Comparison of ENCODE assay signal across 9 cellular contexts in the genomic region with DNA sequence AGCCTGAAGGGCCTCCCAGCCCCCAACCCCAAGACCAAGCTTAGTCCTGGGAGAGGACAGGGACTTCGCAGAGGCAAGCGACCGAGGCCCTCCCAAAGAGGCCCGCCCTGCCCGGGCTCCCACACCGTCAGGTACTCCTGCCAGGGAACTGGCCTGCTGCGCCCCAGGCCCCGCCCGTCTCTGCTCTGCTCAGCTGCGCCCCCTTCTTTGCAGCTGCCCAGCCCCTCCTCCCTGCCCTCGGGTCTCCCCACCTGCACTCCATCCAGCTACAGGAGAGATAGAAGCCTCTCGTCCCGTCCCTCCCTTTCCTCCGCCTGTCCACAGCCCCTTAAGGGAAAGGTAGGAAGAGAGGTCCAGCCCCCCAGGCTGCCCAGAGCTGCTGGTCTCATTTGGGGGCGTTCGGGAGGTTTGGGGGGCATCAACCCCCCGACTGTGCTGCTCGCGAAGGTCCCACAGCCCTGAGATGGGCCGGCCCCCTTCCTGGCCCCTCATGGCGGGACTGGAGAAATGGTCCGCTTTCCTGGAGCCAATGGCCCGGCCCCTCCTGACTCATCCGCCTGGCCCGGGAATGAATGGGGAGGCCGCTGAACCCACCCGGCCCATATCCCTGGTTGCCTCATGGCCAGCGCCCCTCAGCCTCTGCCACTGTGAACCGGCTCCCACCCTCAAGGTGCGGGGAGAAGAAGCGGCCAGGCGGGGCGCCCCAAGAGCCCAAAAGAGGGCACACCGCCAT. TPM values are rescaled to one million over a fixed set of nuclear protein-coding genes. Genes with fewer than 3 reads are reported as not detected.
DNase-seq lines count a peak whose midpoint lies in the region; ATAC-seq lines count a peak whose summit lies in the region.
"Had no signal": no experiment of that assay in that cellular context is flagged by ENCODE, and none has a peak within 500 bp of the region (broad histone marks: within the 10 kb centered on the region; RNA-seq: fewer than 3 reads in every experiment).

No MANE protein-coding gene starts in this region.

- no peaks in the 10 kb centered on the region for H3K36me3 Mint-ChIP-seq in memory B cell

- peaks cover 29% of the 10 kb centered on the region for H3K4me1 Mint-ChIP-seq in stimulated activated naive CD8-positive, alpha-beta T cell treated with anti-CD3 and anti-CD28 coated beads, Interleukin-15, amount 100 ng/mL, for 72 hours
- H3K4me1 Mint-ChIP-seq in memory B cell: no peaks in the 10 kb centered on the region

- no peak for ATAC-seq in stimulated activated naive CD8-positive, alpha-beta T cell treated with anti-CD3 and anti-CD28 coated beads, Interleukin-15, amount 100 ng/mL, for 72 hours
- no peak for ATAC-seq in stimulated activated naive CD8-positive, alpha-beta T cell treated with anti-CD3 and anti-CD28 coated beads, Interleukin-15, Interleukin-2, amounts not matched to agents 100 U/mL and 50 U/mL, for 24 hours
- no peak for ATAC-seq in memory B cell (ENCODE audit: low read depth)
- ATAC-seq in HG03025 (IDR thresholded peaks at IDR 0.05; ENCODE audit: low FRiP score, unreplicated experiment): no peak

- H3K27me3 Mint-ChIP-seq in stimulated activated naive CD8-positive, alpha-beta T cell treated with anti-CD3 and anti-CD28 coated beads, Interleukin-15, amount 100 ng/mL, for 72 hours: peaks cover 86% of the 10 kb centered on the region
- H3K27me3 Mint-ChIP-seq in memory B cell: peaks cover 18% of the 10 kb centered on the region

- no peaks in the 10 kb centered on the region for H3K9me3 Mint-ChIP-seq in stimulated activated naive CD8-positive, alpha-beta T cell treated with anti-CD3 and anti-CD28 coated beads, Interleukin-15, amount 100 ng/mL, for 72 hours
- no peaks in the 10 kb centered on the region for H3K9me3 Mint-ChIP-seq in memory B cell

- DNase-seq in stimulated activated naive CD8-positive, alpha-beta T cell treated with anti-CD3 and anti-CD28 coated beads, Interleukin-15, amount 100 ng/mL, for 72 hours: no peak
- DNase-seq in stimulated activated naive CD8-positive, alpha-beta T cell treated with anti-CD3 and anti-CD28 coated beads, Interleukin-15, Interleukin-2, amounts not matched to agents 100 U/mL and 50 U/mL, for 24 hours: no peak
- DNase-seq in dermis blood vessel endothelial cell (peak; percentile 14), memory B cell (ENCODE audit: low spot score in 2 of 2) (no peak), NCI-H510A (lab: John Stamatoyannopoulos, UW) (no peak), NCI-H1436 (lab: John Stamatoyannopoulos, UW) (no peak)
- DNase-seq in activated naive CD4-positive, alpha-beta T cell treated with anti-CD3 and anti-CD28 coated beads, Interleukin-2, amount 50 U/mL, for 16 hours: no peak

- no peak overlapping the region for H3K27ac Mint-ChIP-seq in stimulated activated naive CD8-positive, alpha-beta T cell treated with anti-CD3 and anti-CD28 coated beads, Interleukin-15, amount 100 ng/mL, for 72 hours
- H3K27ac Mint-ChIP-seq in memory B cell: no peak overlapping the region

- peak overlapping the region; percentile 16 to 74 for H3K4me3 Mint-ChIP-seq in stimulated activated naive CD8-positive, alpha-beta T cell treated with anti-CD3 and anti-CD28 coated beads, Interleukin-15, amount 100 ng/mL, for 72 hours
- H3K4me3 Mint-ChIP-seq in memory B cell: peak overlapping the region; percentile 47

RNA-seq across cellular contexts. Expression of gene ARF1, which starts 21.9 kb away (rescaled TPM):
- total RNA-seq in dermis blood vessel endothelial cell: 264 and 393 TPM in 2 replicates

RNA-seq across cellular contexts. Expression of gene C1orf35, which starts 42.5 kb away (rescaled TPM):
- total RNA-seq in dermis blood vessel endothelial cell: 12.1 and 18.5 TPM in 2 replicates

RNA-seq across cellular contexts. Expression of gene MRPL55, which starts 48.5 kb away (rescaled TPM):
- total RNA-seq in dermis blood vessel endothelial cell: 54.3 and 55.7 TPM in 2 replicates

RNA-seq across cellular contexts. Expression of gene WNT3A, which starts 53.8 kb away (rescaled TPM):
- total RNA-seq in dermis blood vessel endothelial cell: not detected in 2 replicates
- total RNA-seq: subcutaneous adipose tissue had no signal
